ENCODE assay signal across 1 cellular context in genomic region chr12:95506707-95507523, GRCh38.
A peak's percentile ranks its signal among the peaks of the same experiment; 100 is the strongest.
TF ChIP-seq lines count a peak whose summit lies in the region.

No MANE protein-coding gene starts in this region.

TF ChIP-seq in K562, 482 proteins besides CTCF, POLR2A, EP300 and RAD21:
- TF ChIP-seq PHF8 (IDR thresholded peaks at IDR 0.05; ENCODE audit: borderline replicate concordance, low read length) (no peak), CBX1 (IDR thresholded peaks at IDR 0.05; ENCODE audit: low read depth) (no peak), ZNF217 (CRISPR knock-in tag; IDR thresholded peaks at IDR 0.05) (no peak), MYC (IDR thresholded peaks at IDR 0.05; ENCODE audit: low read depth, low read length) (no peak), MYC (CRISPR knock-in tag; IDR thresholded peaks at IDR 0.05; ENCODE audit: borderline replicate concordance, low read depth) (no peak), ZNF134 (CRISPR knock-in tag; conservative IDR thresholded peaks at IDR 0.05) (no peak), ZBTB5 (IDR thresholded peaks at IDR 0.05) (no peak), LEF1 (IDR thresholded peaks at IDR 0.05) (no peak), ATF2 (CRISPR knock-in tag; IDR thresholded peaks at IDR 0.05) (no peak), DNMT1 (IDR thresholded peaks at IDR 0.05) (no peak), EWSR1 (IDR thresholded peaks at IDR 0.05; ENCODE audit: borderline replicate concordance, low read depth, partially characterized antibody) (no peak), ZNF175 (CRISPR knock-in tag; IDR thresholded peaks at IDR 0.05; ENCODE audit: low read depth) (peak; percentile 84; the same call in 1 of the 2 replicates), E2F8 (IDR thresholded peaks at IDR 0.05; ENCODE audit: low read depth, partially characterized antibody) (no peak), ASH1L (IDR thresholded peaks at IDR 0.05; ENCODE audit: borderline replicate concordance, low read depth, partially characterized antibody) (no peak), HEY1 (CRISPR knock-in tag; IDR thresholded peaks at IDR 0.05; ENCODE audit: borderline replicate concordance) (no peak), ZNF780A (CRISPR knock-in tag; IDR thresholded peaks at IDR 0.05) (no peak), CXXC5 (CRISPR knock-in tag; IDR thresholded peaks at IDR 0.05) (peak; percentile 31), SMAD4 (CRISPR knock-in tag; conservative IDR thresholded peaks at IDR 0.05) (0 out of 2 replicates have a peak, but pooled peaks have one; percentile 21), ZNF174 (CRISPR knock-in tag; IDR thresholded peaks at IDR 0.05) (no peak), ZNF318 (IDR thresholded peaks at IDR 0.05; ENCODE audit: borderline replicate concordance in 1 of 2, low read depth in 1 of 2) (no peak), ELF4 (CRISPR knock-in tag; IDR thresholded peaks at IDR 0.05) (no peak), ELF1 (tag; IDR thresholded peaks at IDR 0.05) (no peak), BCLAF1 (IDR thresholded peaks at IDR 0.05; ENCODE audit: borderline replicate concordance in 1 of 2, control insufficient read depth in 1 of 2, low read depth in 2 of 2, low read length in 1 of 2) (no peak), CEBPG (CRISPR knock-in tag; IDR thresholded peaks at IDR 0.05) (0 out of 2 replicates have a peak, but pooled peaks have one; percentile 25), CEBPG (tag; conservative IDR thresholded peaks at IDR 0.05 in 1 of 2, IDR thresholded peaks at IDR 0.05 in 1 of 2) (peak in 1 of 2 experiments; percentile 38; a peak in 1 of 4 replicates), BDP1 (IDR thresholded peaks at IDR 0.05; ENCODE audit: insufficient read depth, insufficient read length) (no peak), ZNF785 (CRISPR knock-in tag; IDR thresholded peaks at IDR 0.05) (no peak), RHOXF2B (CRISPR knock-in tag; conservative IDR thresholded peaks at IDR 0.05) (no peak), ETS1 (conservative IDR thresholded peaks at IDR 0.05; ENCODE audit: control insufficient read depth, low read depth, low read length) (no peak), PML (IDR thresholded peaks at IDR 0.05; ENCODE audit: low read length) (no peak), ZNF584 (CRISPR knock-in tag; IDR thresholded peaks at IDR 0.05; ENCODE audit: low read depth) (0 out of 2 replicates have a peak, but pooled peaks have one; percentile 36), IRF2 (CRISPR knock-in tag; IDR thresholded peaks at IDR 0.05) (no peak), GABPA (tag; conservative IDR thresholded peaks at IDR 0.05; ENCODE audit: low read depth) (no peak), DMBX1 (CRISPR knock-in tag; IDR thresholded peaks at IDR 0.05; ENCODE audit: borderline replicate concordance) (peak; percentile 48; the same call in 1 of the 2 replicates), ZNF395 (CRISPR knock-in tag; IDR thresholded peaks at IDR 0.05) (no peak), ZNF764 (CRISPR knock-in tag; IDR thresholded peaks at IDR 0.05; ENCODE audit: low read depth) (no peak), ZBTB9 (CRISPR knock-in tag; IDR thresholded peaks at IDR 0.05) (no peak)
